18 cellular contexts compared by ENCODE assay signal in the genomic region with DNA sequence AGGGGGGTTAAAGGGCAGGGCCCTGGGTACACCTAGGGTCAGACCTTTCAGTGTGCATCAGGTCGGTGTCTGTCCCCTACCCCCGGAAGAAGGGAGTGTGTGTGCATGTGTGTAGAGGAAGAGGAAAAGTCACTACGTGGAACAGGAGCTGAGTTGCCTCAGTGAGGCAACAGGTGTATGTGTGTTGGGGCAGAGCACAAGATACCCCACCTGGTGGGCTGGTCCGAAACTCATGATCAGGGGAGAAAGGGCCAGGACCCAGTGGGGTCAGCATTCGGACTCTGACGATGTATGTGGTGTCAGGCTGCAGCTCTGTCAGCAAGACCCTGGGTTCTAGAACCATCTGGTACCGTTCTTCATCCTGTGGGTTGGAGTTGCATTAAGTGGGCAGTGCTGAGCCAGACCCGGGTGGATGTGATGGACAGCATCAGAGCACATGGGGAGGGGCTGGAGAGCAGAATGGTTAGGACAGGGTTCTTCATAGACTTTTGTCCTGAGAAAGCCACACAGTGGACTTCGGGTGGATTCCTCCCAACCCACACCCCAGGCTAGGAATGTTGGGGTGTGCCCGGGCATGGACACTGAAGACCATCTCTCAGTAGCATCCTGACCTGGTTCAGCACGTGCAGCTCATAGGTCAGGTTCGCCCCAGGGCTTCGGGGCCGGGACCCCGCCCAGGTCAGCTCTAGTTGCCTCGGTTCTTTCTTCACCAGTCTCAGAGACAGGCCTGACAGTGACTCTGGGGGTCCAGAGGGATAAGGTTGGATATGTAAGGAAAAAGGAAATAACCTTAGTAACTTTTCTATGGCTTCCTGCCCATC. TPM values are rescaled to one million over a fixed set of nuclear protein-coding genes. Genes with fewer than 3 reads are reported as not detected.
DNase-seq lines count a peak whose midpoint lies in the region; ATAC-seq and TF ChIP-seq lines count a peak whose summit lies in the region.
"Had no signal": no experiment of that assay in that cellular context is flagged by ENCODE, and none has a peak within 500 bp of the region (broad histone marks: within the 10 kb centered on the region; RNA-seq: fewer than 3 reads in every experiment).

No MANE protein-coding gene starts in this region.

- 80% methylated on average over 11 of the region's 16 CpGs for WGBS in mammary epithelial cell (ENCODE audit: low coverage, missing lambda C conversion rate)

- H3K36me3 Mint-ChIP-seq in MCF 10A (ENCODE audit: insufficient read depth, unreplicated experiment) (peaks cover 10% of the 10 kb centered on the region), endothelial cell (ENCODE audit: low read depth, unreplicated experiment) (peaks cover 8% of the 10 kb centered on the region)
- H3K36me3 Mint-ChIP-seq in stimulated activated memory B cell treated with anti-CD40 and anti-IgM and Interleukin-4, amounts not matched to agents 10 μg/mL and 1 μg/mL and 100 μg/mL, for 72 hours, result peaks cover 8% of the 10 kb centered on the region

- intact Hi-C loops in MCF 10A (cut with micrococcal nuclease), result no loop called here
- intact Hi-C loops in mammary epithelial cell (cut with micrococcal nuclease), result no loop called here

- H3K27me3 ChIP-seq in mammary epithelial cell (ENCODE audit: insufficient read depth, low read length), result no peaks in the 10 kb centered on the region

- DNase-seq in MCF 10A (ENCODE audit: unreplicated experiment), result no peak
- no peak for DNase-seq in mammary epithelial cell
- DNase-seq in endothelial cell (ENCODE audit: low spot score), result no peak
- DNase-seq in globus pallidus (ENCODE audit: low spot score), result no peak
- DNase-seq: C1 segment of cervical spinal cord, KBM-7, NCI-H1417, NCI-H187 treated with DMSO at 0.1 percent for 48 hours, NCI-H2227 treated with DMSO at 0.1 percent for 48 hours, NCI-H510A treated with DMSO at 0.1 percent for 48 hours, NCI-H774, SHP77 had no signal

- BruUV-seq in MCF 10A (replicated peaks; lab: Mats Ljungman, UMichigan), result no TSS peak
- BruUV-seq in mammary epithelial cell (replicated peaks; lab: Mats Ljungman, UMichigan), result no TSS peak

- H3K4me1 ChIP-seq in mammary epithelial cell (ENCODE audit: insufficient read depth, low read length) (no peaks in the 10 kb centered on the region), HEK293 (ENCODE audit: control insufficient read depth, insufficient read depth, low read length) (no peaks in the 10 kb centered on the region)
- H3K4me1 ChIP-seq: HAP-1 had no signal

- no peak overlapping the region for H3K9ac ChIP-seq in mammary epithelial cell (ENCODE audit: insufficient read depth, low read length)

- no peaks in the 10 kb centered on the region for H3K79me2 ChIP-seq in mammary epithelial cell (ENCODE audit: insufficient read depth, low read length)

- H3K9me3 Mint-ChIP-seq in MCF 10A (ENCODE audit: unreplicated experiment), result no peaks in the 10 kb centered on the region
- H3K9me3 Mint-ChIP-seq in endothelial cell (ENCODE audit: unreplicated experiment), result no peaks in the 10 kb centered on the region
- no peaks in the 10 kb centered on the region for H3K9me3 Mint-ChIP-seq in stimulated activated memory B cell treated with anti-CD40 and anti-IgM and Interleukin-4, amounts not matched to agents 10 μg/mL and 1 μg/mL and 100 μg/mL, for 72 hours

- CTCF ChIA-PET in MCF 10A (lab: Yijun Ruan, JAX) (interaction anchor here (0.6 to 0.9 kb wide), 3 partner anchors 18 to 656 kb away, joined by 3 to 4 read pairs (median 4); no protein-coding TSS in a partner anchor), mammary epithelial cell (lab: Charles Lee; ENCODE audit: low non-redundant PET) (no interaction called here), HEK293 (lab: Yijun Ruan, JAX) (no interaction called here)

- H3K9me3 ChIP-seq in mammary epithelial cell (replicated peaks; ENCODE audit: insufficient read depth, low read length), result no peaks in the 10 kb centered on the region
- H3K9me3 ChIP-seq in HEK293 (ENCODE audit: control insufficient read depth, insufficient read depth, low read depth, low read length), result no peaks in the 10 kb centered on the region
- H3K9me3 ChIP-seq: HAP-1 had no signal

- H3K4me3 ChIP-seq in mammary epithelial cell (replicated peaks in 1 of 3; ENCODE audit: insufficient read depth in 1 of 3, low read depth in 2 of 3, low read length in 3 of 3) (no peak overlapping the region), HEK293 (ENCODE audit: low read depth, low read length) (no peak overlapping the region)
- H3K4me3 ChIP-seq: HAP-1, SK-N-MC had no signal

- no peak overlapping the region for H2AFZ ChIP-seq in mammary epithelial cell (ENCODE audit: low read depth, low read length)

- no peaks in the 10 kb centered on the region for H3K27me3 Mint-ChIP-seq in MCF 10A (ENCODE audit: insufficient read depth, unreplicated experiment)
- peaks cover 13% of the 10 kb centered on the region for H3K27me3 Mint-ChIP-seq in endothelial cell (ENCODE audit: unreplicated experiment)
- no peaks in the 10 kb centered on the region for H3K27me3 Mint-ChIP-seq in stimulated activated memory B cell treated with anti-CD40 and anti-IgM and Interleukin-4, amounts not matched to agents 10 μg/mL and 1 μg/mL and 100 μg/mL, for 72 hours

- ATAC-seq in stimulated activated memory B cell treated with anti-CD40 and anti-IgM and Interleukin-4, amounts not matched to agents 10 μg/mL and 1 μg/mL and 100 μg/mL, for 72 hours, result peak; percentile 13
- no peak for ATAC-seq in GM21360 (IDR thresholded peaks at IDR 0.05; ENCODE audit: unreplicated experiment)

- dilution Hi-C loops in mammary epithelial cell (cut with HindIII; ENCODE audit: low sequenced_read_pairs), result no loop called here

- TF ChIP-seq CTCF in MCF 10A (IDR thresholded peaks at IDR 0.05; ENCODE audit: unreplicated experiment) (no peak), mammary epithelial cell (conservative IDR thresholded peaks at IDR 0.05 in 1 of 2, IDR thresholded peaks at IDR 0.05 in 1 of 2; ENCODE audit: extremely low read depth in 1 of 2, insufficient read depth in 1 of 2, low read depth in 1 of 2, low read length in 2 of 2) (no peak), HEK293 (tag by site-specific recombination; IDR thresholded peaks at IDR 0.05) (no peak), endothelial cell (IDR thresholded peaks at IDR 0.05; ENCODE audit: unreplicated experiment) (no peak)

- H3K27ac Mint-ChIP-seq in MCF 10A (ENCODE audit: low read depth, unreplicated experiment) (peak overlapping the region; percentile 27), endothelial cell (ENCODE audit: unreplicated experiment) (no peak overlapping the region)
- H3K27ac Mint-ChIP-seq in stimulated activated memory B cell treated with anti-CD40 and anti-IgM and Interleukin-4, amounts not matched to agents 10 μg/mL and 1 μg/mL and 100 μg/mL, for 72 hours, result no peak overlapping the region

- H3K27ac ChIP-seq in mammary epithelial cell (ENCODE audit: insufficient read depth, low read depth, low read length) (no peak overlapping the region), HEK293 (ENCODE audit: extremely low read depth, low read depth, low read length) (no peak overlapping the region)
- H3K27ac ChIP-seq: SK-N-MC had no signal

- no peak overlapping the region for H3K4me3 Mint-ChIP-seq in MCF 10A (ENCODE audit: unreplicated experiment)
- H3K4me3 Mint-ChIP-seq in endothelial cell (ENCODE audit: unreplicated experiment), result peak overlapping the region; percentile 51
- no peak overlapping the region for H3K4me3 Mint-ChIP-seq in stimulated activated memory B cell treated with anti-CD40 and anti-IgM and Interleukin-4, amounts not matched to agents 10 μg/mL and 1 μg/mL and 100 μg/mL, for 72 hours

- POLR2A ChIA-PET in MCF 10A (lab: Yijun Ruan, JAX), result interaction anchor here (0.6 kb wide), 1 partner anchor 13 kb away, joined by 4 read pairs; no protein-coding TSS in a partner anchor
- POLR2A ChIA-PET in HEK293 (lab: Yijun Ruan, JAX), result interaction anchor here (1.1 kb wide), 1 partner anchor 10 kb away, joined by 4 read pairs; the partner anchor contains the start of gene EPHA1

- H4K20me1 ChIP-seq in mammary epithelial cell (ENCODE audit: insufficient read depth, low read length), result no peaks in the 10 kb centered on the region

- H3K4me1 Mint-ChIP-seq in MCF 10A (ENCODE audit: insufficient read depth, unreplicated experiment) (peaks cover 9% of the 10 kb centered on the region), endothelial cell (ENCODE audit: unreplicated experiment) (peaks cover 8% of the 10 kb centered on the region)
- no peaks in the 10 kb centered on the region for H3K4me1 Mint-ChIP-seq in stimulated activated memory B cell treated with anti-CD40 and anti-IgM and Interleukin-4, amounts not matched to agents 10 μg/mL and 1 μg/mL and 100 μg/mL, for 72 hours

- H3K4me2 ChIP-seq in mammary epithelial cell (ENCODE audit: insufficient read depth, low read depth, low read length), result no peak overlapping the region

- in situ Hi-C loops in mammary epithelial cell (cut with MboI; ENCODE audit: low sequenced_read_pairs in 2 of 2), result no loop called here

- H3K36me3 ChIP-seq in mammary epithelial cell (ENCODE audit: insufficient read depth, low read length) (peaks cover 11% of the 10 kb centered on the region), HEK293 (ENCODE audit: control insufficient read depth in 2 of 2, insufficient read depth in 1 of 2, low read length in 2 of 2) (peaks cover 0 to 2% of the 10 kb centered on the region in 2 experiments; a peak in 1 of 3 replicates)
- H3K36me3 ChIP-seq: HAP-1 had no signal

TF ChIP-seq in HEK293, 187 proteins besides CTCF, POLR2A, EP300 and RAD21 (continues in another document):
- TF ChIP-seq ZNF792 (tag by site-specific recombination; IDR thresholded peaks at IDR 0.05) (no peak), YY1 (tag by site-specific recombination; IDR thresholded peaks at IDR 0.05) (no peak)

RNA-seq across cellular contexts. Expression of gene EPHA1, which starts 10.7 kb away (rescaled TPM):
- 0.89 and 1.2 TPM in 2 replicates for total RNA-seq in MCF 10A (2022)
- total RNA-seq in mammary epithelial cell, result 10 to 100 TPM; 15.2 to 27.3 TPM
- 21.3 TPM for polyA plus RNA-seq in mammary epithelial cell
- polyA minus RNA-seq in mammary epithelial cell, result 40.6 TPM
- 7.1 TPM for total RNA-seq in endothelial cell (ENCODE audit: unreplicated experiment)
- total RNA-seq: OCI-LY7 had no signal

RNA-seq across cellular contexts. Expression of gene ZYX, which starts 16.8 kb away (rescaled TPM):
- total RNA-seq in MCF 10A (2022) (168 and 260 TPM in 2 replicates), mammary epithelial cell (100 to 1,000 TPM in 1 of 2 donors, 10 to 100 TPM in 1; 68.3 to 295 TPM), endothelial cell (ENCODE audit: unreplicated experiment) (237 TPM)
- polyA plus RNA-seq in mammary epithelial cell, result 83.9 TPM
- 277 TPM for polyA minus RNA-seq in mammary epithelial cell

RNA-seq across cellular contexts. Expression of gene FAM131B, which starts 35.4 kb away (rescaled TPM):
- total RNA-seq in MCF 10A (2022) (0.19 and 0.25 TPM in 2 replicates), mammary epithelial cell (1 to 10 TPM in 1 of 2 donors, under 1 TPM in 1; 0.71 to 1.5 TPM), endothelial cell (ENCODE audit: unreplicated experiment) (1.0 TPM)
- polyA plus RNA-seq in mammary epithelial cell, result 0.58 TPM
- not detected for polyA minus RNA-seq in mammary epithelial cell
- total RNA-seq: OCI-LY7 had no signal

RNA-seq across cellular contexts. Expression of gene TAS2R60, which starts 45.3 kb away (rescaled TPM):
- total RNA-seq in MCF 10A (2022) (not detected in 2 replicates), mammary epithelial cell (under 1 TPM in 1 of 2 donors, not detected in 1; 0.17 TPM), endothelial cell (ENCODE audit: unreplicated experiment) (not detected)
- not detected for polyA plus RNA-seq in mammary epithelial cell
- polyA minus RNA-seq in mammary epithelial cell, result not detected
- total RNA-seq: OCI-LY7 had no signal
